In the genomic region with DNA sequence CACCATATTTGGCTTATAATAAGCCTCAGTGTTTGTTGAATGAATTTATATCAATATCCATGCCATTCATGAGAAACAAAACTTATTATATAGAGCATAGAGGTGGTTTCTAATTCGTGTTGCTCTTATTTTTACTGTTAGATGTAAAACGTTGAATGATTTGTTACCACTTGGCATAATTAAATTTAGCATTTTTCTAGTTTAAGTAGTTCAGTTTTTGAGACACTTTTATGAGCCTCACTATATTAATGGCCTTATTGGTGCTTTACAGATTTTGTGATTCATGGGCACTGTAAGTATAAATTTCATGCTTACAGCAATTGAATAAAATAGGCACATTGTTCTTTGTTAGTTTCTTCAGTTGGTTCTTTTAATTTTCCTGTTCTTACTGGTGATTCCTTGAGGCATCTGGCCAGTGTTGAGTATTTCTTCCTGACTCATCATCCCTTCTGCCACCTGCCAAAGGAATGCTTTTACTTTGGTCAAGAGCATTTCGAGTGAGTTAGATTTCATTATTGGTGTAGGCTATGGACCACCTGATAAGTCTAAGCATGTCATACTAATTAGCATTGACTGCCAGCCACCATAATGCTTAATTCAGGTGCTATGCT, we compare ENCODE assay signal across 17 cellular contexts. TPM values are rescaled to one million over a fixed set of nuclear protein-coding genes. Genes with fewer than 3 reads are reported as not detected.
A peak's percentile ranks its signal among the peaks of the same experiment; 100 is the strongest.
DNase-seq lines count a peak whose midpoint lies in the region; ATAC-seq, FAIRE-seq and TF ChIP-seq lines count a peak whose summit lies in the region.
"Had no signal": no experiment of that assay in that cellular context is flagged by ENCODE, and none has a peak within 500 bp of the region (broad histone marks: within the 10 kb centered on the region; RNA-seq: fewer than 3 reads in every experiment).

No MANE protein-coding gene starts in this region.

- H3K4me3 Mint-ChIP-seq in activated T-cell treated with anti-CD3 and anti-CD28 coated beads, Interleukin-2, amount 50 U/mL, for 4 hours = no peak overlapping the region
- H3K4me3 Mint-ChIP-seq: activated naive CD4-positive, alpha-beta T cell treated with anti-CD3 and anti-CD28 coated beads, Interleukin-2, amount 50 U/mL, for 24 hours; endodermal cell; HFFc6 had no signal

- peaks cover 6% of the 10 kb centered on the region for H3K4me1 Mint-ChIP-seq in activated T-cell treated with anti-CD3 and anti-CD28 coated beads, Interleukin-2, amount 50 U/mL, for 4 hours (ENCODE audit: low read depth)

- in situ Hi-C loops in K562 (cut with MboI) = no loop called here

- DNase-seq in Daoy (ENCODE audit: low read depth) (peak; percentile 8), NCI-H1436 treated with DMSO at 0.1 percent for 48 hours (lab: John Stamatoyannopoulos, UW) (peak; percentile 61), K562 (ENCODE audit: extremely low read depth in 1 of 4, low spot score in 3 of 4) (no peak), kidney tubule cell (ENCODE audit: low spot score) (peak; percentile 65), DMS53 treated with DMSO at 0.1 percent for 48 hours (lab: John Stamatoyannopoulos, UW; ENCODE audit: unreplicated experiment) (no peak), AG08395 (ENCODE audit: low spot score) (no peak), OCI-LY7 (ENCODE audit: low spot score) (no peak)
- DNase-seq in activated T-cell treated with anti-CD3 and anti-CD28 coated beads, Interleukin-2, amount 50 U/mL, for 4 hours = no peak
- DNase-seq: activated CD4-positive, CD25-positive, alpha-beta regulatory T cell treated with anti-CD3 and anti-CD28 coated beads, Interleukin-2, amount 50 U/mL, for 72 hours; central memory CD4-positive, alpha-beta T cell; endodermal cell; glutamatergic neuron; HFFc6; NCI-H2227 treated with DMSO at 0.1 percent for 48 hours had no signal

- no peaks in the 10 kb centered on the region for H3K9me1 ChIP-seq in K562 (ENCODE audit: control insufficient read depth, insufficient read depth, low read length)

- no peaks in the 10 kb centered on the region for H3K9me2 ChIP-seq in OCI-LY7 (ENCODE audit: insufficient read depth, low read length)

- H3K27me3 ChIP-seq in K562 (ENCODE audit: control insufficient read depth in 2 of 2, insufficient read depth in 2 of 2, low read length in 2 of 2) = no peaks in the 10 kb centered on the region

- H3K79me2 ChIP-seq in K562 (ENCODE audit: control insufficient read depth, insufficient read depth, low read length) (peaks cover under 1% of the 10 kb centered on the region; the same call in 1 of the 3 replicates), OCI-LY7 (ENCODE audit: insufficient read depth, low read depth, low read length) (peaks cover 22% of the 10 kb centered on the region; the same call in 1 of the 2 replicates)

- 43% methylated on average over 3 of the region's 3 CpGs for WGBS in K562 (ENCODE audit: insufficient coverage, low coverage, missing lambda C conversion rate)

- CTCF ChIA-PET in K562 (lab: Yijun Ruan, JAX; ENCODE audit: low intra/inter-chr PET ratio) (interaction anchor here (1.1 kb wide), 1 partner anchor 1020 kb away, joined by 3 read pairs; no protein-coding TSS in a partner anchor), OCI-LY7 (lab: Charles Lee; ENCODE audit: unreplicated experiment) (no interaction called here)

- peaks cover 4% of the 10 kb centered on the region; the same call in 1 of the 3 replicates for H3K36me3 ChIP-seq in K562 (ENCODE audit: control insufficient read depth, insufficient read depth, low read length)
- no peaks in the 10 kb centered on the region; the same call in none of the 2 replicates for H3K36me3 ChIP-seq in OCI-LY7 (ENCODE audit: insufficient read depth, low read length)
- H3K36me3 ChIP-seq: prostate gland had no signal

- peaks cover 0 to 8% of the 10 kb centered on the region in 2 experiments; a peak in 2 of 5 replicates for H3K4me1 ChIP-seq in K562 (replicated peaks in 1 of 2; ENCODE audit: control insufficient read depth in 2 of 2, insufficient read depth in 2 of 2, low read length in 2 of 2)
- H3K4me1 ChIP-seq in OCI-LY7 (ENCODE audit: insufficient read depth, low read length, poor library complexity, severe bottlenecking) = peaks cover 19% of the 10 kb centered on the region
- H3K4me1 ChIP-seq: prostate gland had no signal

- H3K27me3 Mint-ChIP-seq in activated T-cell treated with anti-CD3 and anti-CD28 coated beads, Interleukin-2, amount 50 U/mL, for 4 hours (ENCODE audit: low read depth) = no peaks in the 10 kb centered on the region
- H3K27me3 Mint-ChIP-seq: activated naive CD4-positive, alpha-beta T cell treated with anti-CD3 and anti-CD28 coated beads, Interleukin-2, amount 50 U/mL, for 24 hours had no signal

- H3K9me3 ChIP-seq in K562 (replicated peaks; ENCODE audit: control insufficient read depth, insufficient read depth, low read depth, low read length) = no peaks in the 10 kb centered on the region
- H3K9me3 ChIP-seq in OCI-LY7 (ENCODE audit: low read length) = no peaks in the 10 kb centered on the region
- H3K9me3 ChIP-seq: prostate gland had no signal

- intact Hi-C loops in K562 (cut with micrococcal nuclease) (no loop called here), OCI-LY7 (cut with micrococcal nuclease; ENCODE audit: unreplicated experiment) (loop anchor here (10.0 kb wide), 1 partner anchor 1366 kb away; no protein-coding TSS in a partner anchor)

- TF ChIP-seq EP300 in K562 (IDR thresholded peaks at IDR 0.05; ENCODE audit: low read length) = no peak

- H3K4me2 ChIP-seq in K562 (ENCODE audit: insufficient read depth, low read length) (no peak overlapping the region), OCI-LY7 (ENCODE audit: low read length) (no peak overlapping the region)

- no peak for TF ChIP-seq RAD21 in K562 (CRISPR knock-in tag; conservative IDR thresholded peaks at IDR 0.05 in 1 of 2, IDR thresholded peaks at IDR 0.05 in 1 of 2)

- FAIRE-seq in K562 (lab: Jason Lieb, UNC) = no peak
- FAIRE-seq: GM12891 had no signal

- H2AFZ ChIP-seq in K562 (ENCODE audit: low read depth, low read length) (no peak overlapping the region), OCI-LY7 (ENCODE audit: low read length) (no peak overlapping the region)

- H4K20me1 ChIP-seq in K562 (replicated peaks; ENCODE audit: control insufficient read depth, insufficient read depth, low read length) = peaks cover 5% of the 10 kb centered on the region; the same call in 1 of the 2 replicates
- H4K20me1 ChIP-seq in OCI-LY7 (ENCODE audit: insufficient read depth, low read length) = peaks cover 5% of the 10 kb centered on the region; the same call in 1 of the 2 replicates

- no TSS peak for BruUV-seq in K562 (replicated peaks; lab: Mats Ljungman, UMichigan)
- BruUV-seq in OCI-LY7 (replicated peaks; lab: Mats Ljungman, UMichigan) = no TSS peak

- ATAC-seq in K562 = no peak
- ATAC-seq in activated T-cell treated with anti-CD3 and anti-CD28 coated beads, Interleukin-2, amount 50 U/mL, for 4 hours = no peak

- H3K9me3 Mint-ChIP-seq in activated T-cell treated with anti-CD3 and anti-CD28 coated beads, Interleukin-2, amount 50 U/mL, for 4 hours = no peaks in the 10 kb centered on the region
- H3K9me3 Mint-ChIP-seq: activated naive CD4-positive, alpha-beta T cell treated with anti-CD3 and anti-CD28 coated beads, Interleukin-2, amount 50 U/mL, for 24 hours; HFFc6 had no signal

- H3K4me3 ChIP-seq in K562 (no peak overlapping the region), OCI-LY7 (ENCODE audit: low read depth, low read length, poor library complexity, severe bottlenecking) (no peak overlapping the region)
- H3K4me3 ChIP-seq: prostate gland had no signal

- no peak for TF ChIP-seq CTCF in K562 (IDR thresholded peaks at IDR 0.05 in 2 of 3, conservative IDR thresholded peaks at IDR 0.05 in 1 of 3; ENCODE audit: insufficient read depth in 2 of 3, low read depth in 1 of 3, low read length in 3 of 3)
- no peak for TF ChIP-seq CTCF in OCI-LY7 (conservative IDR thresholded peaks at IDR 0.05; ENCODE audit: low read length)

- POLR2A ChIA-PET in K562 (lab: Yijun Ruan, JAX) = interaction anchor here (0.6 kb wide), 1 partner anchor 371 kb away, joined by 3 read pairs; no protein-coding TSS in a partner anchor
- POLR2A ChIA-PET in OCI-LY7 (lab: Charles Lee) = no interaction called here

- no peak overlapping the region for H3K9ac ChIP-seq in K562 (ENCODE audit: insufficient read depth in 1 of 2, low read depth in 2 of 2, low read length in 2 of 2)

- peaks cover 2% of the 10 kb centered on the region for H3K36me3 Mint-ChIP-seq in activated T-cell treated with anti-CD3 and anti-CD28 coated beads, Interleukin-2, amount 50 U/mL, for 4 hours (ENCODE audit: insufficient read depth)

- TF ChIP-seq POLR2A in K562 (conservative IDR thresholded peaks at IDR 0.05) = no peak

- H3K27ac ChIP-seq in K562 (ENCODE audit: extremely low read depth, low read depth, low read length) (no peak overlapping the region), OCI-LY7 (ENCODE audit: low read depth, low read length, poor library complexity, severe bottlenecking) (no peak overlapping the region)
- H3K27ac ChIP-seq: prostate gland had no signal

RNA-seq across cellular contexts. Expression of a gene that starts 34.8 kb away (rescaled TPM):
- total RNA-seq in Daoy (2014; rRNA removed; shearing (Covaris generic)) = 31.8 and 34.0 TPM in 2 replicates
- total RNA-seq in K562 (2011; cell fraction: chromatin; rRNA removed; ENCODE audit: low replicate concordance) = 40.8 and 117 TPM in 2 replicates
- total RNA-seq in K562 (2011; cell fraction: nucleolus; rRNA removed) = 24.3 and 27.0 TPM in 2 replicates
- 53.2 and 70.2 TPM in 2 replicates for total RNA-seq in K562 (2011; cell fraction: nucleoplasm; rRNA removed)
- total RNA-seq in K562 (2014; rRNA removed) (23.5 and 28.7 TPM in 2 replicates), K562 (2014; rRNA removed; fragmentation: Illumina TruSeq; extraction: Trizol) (36.3 and 40.3 TPM in 2 replicates), K562 (2015; rRNA removed; fragmentation: Illumina TruSeq; extraction: Trizol) (32.2 and 34.2 TPM in 2 replicates), K562 (2021) (24.5 and 26.8 TPM in 2 replicates), OCI-LY7 (2022) (20.3 and 21.1 TPM in 2 replicates)
- polyA plus RNA-seq in K562 (2011; rRNA removed) (16.8 and 18.1 TPM in 2 replicates), K562 (2014; fragmentation: Illumina TruSeq; extraction: Trizol) (18.5 and 20.1 TPM in 2 replicates), K562 (2014; fragmentation: Nextera tagmentation; extraction: Ambion mirVana) (10 to 100 TPM; 15.5 to 16.4 TPM), K562 (2014; rRNA removed) (11.2 TPM in 2 replicates)
- polyA plus RNA-seq in K562 (2011; cell fraction: cytosol; rRNA removed) = 7.9 and 9.9 TPM in 2 replicates
- polyA plus RNA-seq in K562 (2011; cell fraction: nucleus; rRNA removed) = 11.9 and 13.9 TPM in 2 replicates
- 12.7 and 14.4 TPM in 2 replicates for polyA plus RNA-seq in K562 (2012)
- polyA minus RNA-seq in K562 (2011; rRNA and poly(A)+ RNA removed) = 46.4 and 59.0 TPM in 2 replicates
- polyA minus RNA-seq in K562 (2011; cell fraction: cytosol; rRNA and poly(A)+ RNA removed) = 25.3 and 27.7 TPM in 2 replicates
- 28.4 and 48.3 TPM in 2 replicates for polyA minus RNA-seq in K562 (2011; cell fraction: nucleus; rRNA and poly(A)+ RNA removed)
- 10 to 100 TPM; 23.2 to 26.0 (median 23.6) TPM for total RNA-seq in activated T-cell treated with anti-CD3 and anti-CD28 coated beads, Interleukin-2, amount 50 U/mL, for 4 hours
- 19.9 and 21.6 TPM in 2 replicates for total RNA-seq in OCI-LY7 (2014; rRNA removed; shearing (Covaris generic))

Comparison
In these comparisons a context has a peak if more than half of its experiments do, and no peak if none do; other contexts are left out.
1. DNase-seq: peak in Daoy (single experiment), NCI-H1436 treated with DMSO at 0.1 percent for 48 hours (single experiment) and kidney tubule cell (single experiment); none in K562 (0 of 4), DMS53 treated with DMSO at 0.1 percent for 48 hours (single experiment), activated T-cell treated with anti-CD3 and anti-CD28 coated beads, Interleukin-2, amount 50 U/mL, for 4 hours (single experiment), AG08395 (single experiment) and OCI-LY7 (single experiment).